In the genomic region with DNA sequence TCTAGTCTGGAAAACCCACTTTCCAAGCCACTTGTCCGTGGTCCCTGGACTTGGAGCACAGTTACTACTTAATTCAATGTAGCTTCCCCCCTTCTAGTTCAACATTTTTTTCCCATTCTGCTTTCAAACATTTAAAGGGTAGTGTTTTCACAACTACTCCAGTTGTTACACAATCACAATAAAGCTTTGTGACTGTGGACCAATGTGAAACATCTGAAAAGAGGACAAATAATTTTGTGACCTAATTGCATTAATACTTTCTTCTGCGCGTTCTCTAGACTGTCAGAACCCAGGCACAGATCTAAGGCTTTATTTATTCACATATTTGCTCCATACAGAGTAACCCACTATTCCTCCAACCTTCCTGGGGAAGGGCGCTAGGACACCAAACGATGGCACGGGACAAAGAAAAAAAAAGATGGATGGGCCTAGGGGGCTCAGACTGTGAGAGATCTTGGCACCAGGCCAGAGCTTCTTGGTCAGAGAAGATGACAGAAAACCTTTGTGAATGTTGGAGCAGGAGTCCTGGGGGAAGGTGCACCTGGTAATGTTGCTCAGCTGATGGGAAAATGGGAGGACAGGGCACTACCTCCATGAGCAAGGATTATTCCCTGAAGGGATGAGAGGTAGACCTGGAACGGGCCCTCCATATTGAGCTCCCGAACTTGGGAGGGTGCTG, we compare ENCODE assay signal across 11 cellular contexts. TPM values are rescaled to one million over a fixed set of nuclear protein-coding genes. Genes with fewer than 3 reads are reported as not detected.
DNase-seq lines count a peak whose midpoint lies in the region; ATAC-seq, FAIRE-seq and TF ChIP-seq lines count a peak whose summit lies in the region.
"Had no signal": no experiment of that assay in that cellular context is flagged by ENCODE, and none has a peak within 500 bp of the region (broad histone marks: within the 10 kb centered on the region; RNA-seq: fewer than 3 reads in every experiment).

No MANE protein-coding gene starts in this region.

- no TSS peak for BruUV-seq in HepG2 (replicated peaks; lab: Mats Ljungman, UMichigan)

- no peak for DNase-seq in stimulated activated naive CD8-positive, alpha-beta T cell treated with anti-CD3 and anti-CD28 coated beads, Interleukin-15, Interleukin-2, amounts not matched to agents 100 U/mL and 50 U/mL, for 24 hours
- DNase-seq in activated T-helper 2 cell treated with anti-CD3 and anti-CD28 coated beads, Interferon-gamma antibody, Interleukin-2, Interleukin-4, amounts not matched to agents 10 μg/mL and 5 μg/mL and 100 μg/mL, durations not matched to agents 14 hours and 24 hours and 36 hours (ENCODE audit: low spot score), result no peak
- DNase-seq in HepG2 (ENCODE audit: low spot score) (peak; percentile 19), vagina (ENCODE audit: extremely low spot score in 2 of 2) (no peak), G401 (ENCODE audit: low spot score) (no peak)
- no peak for DNase-seq in effector memory CD4-positive, alpha-beta T cell
- DNase-seq: DND-41 had no signal

- in situ Hi-C loops in HepG2 (cut with HindIII; ENCODE audit: extremely low pct_ligation_motif_present, low pct_unique_long_range_greater_than_20kb), result loop anchor here (5.0 kb wide), 2 partner anchors 64 to 144 kb away; no protein-coding TSS in a partner anchor
- in situ Hi-C loops in G401 (cut with HindIII; ENCODE audit: low sequenced_read_pairs), result no loop called here

- no peak for ATAC-seq in stimulated activated naive CD8-positive, alpha-beta T cell treated with anti-CD3 and anti-CD28 coated beads, Interleukin-15, Interleukin-2, amounts not matched to agents 100 U/mL and 50 U/mL, for 24 hours
- ATAC-seq in HepG2 (no peak), GM19328 (IDR thresholded peaks at IDR 0.05; ENCODE audit: unreplicated experiment) (no peak)
- ATAC-seq: HCT116 had no signal

- H3K9ac ChIP-seq in HepG2 (ENCODE audit: insufficient read depth, low read depth, low read length), result peak overlapping the region; percentile 68

- TF ChIP-seq RAD21 in HepG2 (CRISPR knock-in tag; IDR thresholded peaks at IDR 0.05), result no peak

- intact Hi-C loops in activated T-helper 2 cell treated with anti-CD3 and anti-CD28 coated beads, Interferon-gamma antibody, Interleukin-2, Interleukin-4, amounts not matched to agents 10 μg/mL and 5 μg/mL and 100 μg/mL, durations not matched to agents 14 hours and 24 hours and 36 hours (cut with micrococcal nuclease), result no loop called here
- intact Hi-C loops in HepG2 (cut with micrococcal nuclease; ENCODE audit: unreplicated experiment) (no loop called here), vagina (cut with DNase I) (loop anchor here (5.0 kb wide), 2 partner anchors 144 to 254 kb away; no protein-coding TSS in a partner anchor)

- WGBS in HepG2 (ENCODE audit: low lambda C conversion rate), result 34% methylated on average over 8 of the region's 8 CpGs

- H3K9me3 Mint-ChIP-seq in stimulated activated naive CD8-positive, alpha-beta T cell treated with anti-CD3 and anti-CD28 coated beads, Interleukin-15, Interleukin-2, amounts not matched to agents 100 ng/mL and 50 ng/mL, for 24 hours, result no peaks in the 10 kb centered on the region
- H3K9me3 Mint-ChIP-seq in activated T-helper 2 cell treated with anti-CD3 and anti-CD28 coated beads, Interferon-gamma antibody, Interleukin-2, Interleukin-4, amounts not matched to agents 10 μg/mL and 5 μg/mL and 100 μg/mL, durations not matched to agents 14 hours and 24 hours and 36 hours, result no peaks in the 10 kb centered on the region

- POLR2A ChIA-PET in HepG2 (lab: Yijun Ruan, JAX), result interaction anchor here (0.9 to 6.8 kb wide), 11 partner anchors 9 to 197 kb away, joined by 3 to 107 read pairs (median 6); no protein-coding TSS in a partner anchor

- peaks cover 19% of the 10 kb centered on the region for H4K20me1 ChIP-seq in HepG2 (ENCODE audit: insufficient read depth, low read length)

- H3K9me3 ChIP-seq in HepG2 (ENCODE audit: low read length) (no peaks in the 10 kb centered on the region), vagina (no peaks in the 10 kb centered on the region)
- H3K9me3 ChIP-seq in effector memory CD4-positive, alpha-beta T cell (ENCODE audit: control insufficient read depth, low read length), result no peaks in the 10 kb centered on the region

- TF ChIP-seq EP300 in HepG2 (IDR thresholded peaks at IDR 0.05; ENCODE audit: low read depth in 2 of 2, low read length in 2 of 2), result no peak
- no peak for TF ChIP-seq EP300 in HepG2 (CRISPR knock-in tag; IDR thresholded peaks at IDR 0.05; ENCODE audit: borderline replicate concordance)

- H3K4me3 ChIP-seq in HepG2 (replicated peaks in 1 of 3; ENCODE audit: insufficient read depth in 1 of 3, low read depth in 2 of 3, low read length in 3 of 3), result peak overlapping the region; percentile 87 to 93 (median 92)
- H3K4me3 ChIP-seq in vagina, result no peak overlapping the region
- no peak overlapping the region for H3K4me3 ChIP-seq in effector memory CD4-positive, alpha-beta T cell (ENCODE audit: insufficient read depth, low read depth, low read length, poor library complexity, severe bottlenecking)

- no peak for FAIRE-seq in HepG2 (lab: Jason Lieb, UNC)
- FAIRE-seq: frontal cortex had no signal

- H3K27ac ChIP-seq in HepG2 (ENCODE audit: extremely low read length, insufficient read depth, low read length), result peak overlapping the region; percentile 76
- peak overlapping the region; percentile 84 for H3K27ac ChIP-seq in vagina
- no peak overlapping the region for H3K27ac ChIP-seq in effector memory CD4-positive, alpha-beta T cell (ENCODE audit: insufficient read depth, low read length, poor library complexity, severe bottlenecking)

- H3K36me3 Mint-ChIP-seq in stimulated activated naive CD8-positive, alpha-beta T cell treated with anti-CD3 and anti-CD28 coated beads, Interleukin-15, Interleukin-2, amounts not matched to agents 100 ng/mL and 50 ng/mL, for 24 hours (ENCODE audit: low read depth), result no peaks in the 10 kb centered on the region
- H3K36me3 Mint-ChIP-seq in activated T-helper 2 cell treated with anti-CD3 and anti-CD28 coated beads, Interferon-gamma antibody, Interleukin-2, Interleukin-4, amounts not matched to agents 10 μg/mL and 5 μg/mL and 100 μg/mL, durations not matched to agents 14 hours and 24 hours and 36 hours (ENCODE audit: low read depth), result no peaks in the 10 kb centered on the region

- CTCF ChIA-PET in HepG2 (lab: Yijun Ruan, JAX; ENCODE audit: low intra/inter-chr PET ratio, low total read pairs), result no interaction called here

- H2AFZ ChIP-seq in HepG2 (ENCODE audit: low read length), result no peak overlapping the region

- peak overlapping the region; percentile 86 for H3K4me2 ChIP-seq in HepG2 (ENCODE audit: low read depth, low read length)

- peaks cover 33% of the 10 kb centered on the region for H3K79me2 ChIP-seq in HepG2 (ENCODE audit: insufficient read depth, low read length)

- peak overlapping the region; percentile 54 for H3K4me3 Mint-ChIP-seq in stimulated activated naive CD8-positive, alpha-beta T cell treated with anti-CD3 and anti-CD28 coated beads, Interleukin-15, Interleukin-2, amounts not matched to agents 100 ng/mL and 50 ng/mL, for 24 hours
- peak overlapping the region; percentile 51 for H3K4me3 Mint-ChIP-seq in activated T-helper 2 cell treated with anti-CD3 and anti-CD28 coated beads, Interferon-gamma antibody, Interleukin-2, Interleukin-4, amounts not matched to agents 10 μg/mL and 5 μg/mL and 100 μg/mL, durations not matched to agents 14 hours and 24 hours and 36 hours (ENCODE audit: low read depth)

- peaks cover 57% of the 10 kb centered on the region for H3K4me1 ChIP-seq in HepG2 (ENCODE audit: insufficient read depth, low read length)
- H3K4me1 ChIP-seq in vagina, result peaks cover 43% of the 10 kb centered on the region
- peaks cover 16% of the 10 kb centered on the region for H3K4me1 ChIP-seq in effector memory CD4-positive, alpha-beta T cell (ENCODE audit: control insufficient read depth, insufficient read depth, low read length, poor library complexity, severe bottlenecking)

- no peaks in the 10 kb centered on the region; a peak in 1 of 5 replicates for H3K27me3 ChIP-seq in HepG2 (ENCODE audit: control insufficient read depth in 1 of 2, insufficient read depth in 2 of 2, low read length in 2 of 2)
- H3K27me3 ChIP-seq in vagina, result no peaks in the 10 kb centered on the region
- peaks cover 5% of the 10 kb centered on the region for H3K27me3 ChIP-seq in effector memory CD4-positive, alpha-beta T cell (replicated peaks; ENCODE audit: control insufficient read depth, insufficient read depth, low read length, poor library complexity, severe bottlenecking)

- H3K36me3 ChIP-seq in HepG2 (replicated peaks in 1 of 2; ENCODE audit: control insufficient read depth in 1 of 2, insufficient read depth in 2 of 2, low read length in 2 of 2) (peaks cover 2 to 9% of the 10 kb centered on the region in 2 experiments; a peak in 2 of 5 replicates), vagina (no peaks in the 10 kb centered on the region)
- H3K36me3 ChIP-seq in effector memory CD4-positive, alpha-beta T cell (ENCODE audit: control insufficient read depth, insufficient read depth, low read length), result no peaks in the 10 kb centered on the region

- TF ChIP-seq POLR2A in HepG2 (IDR thresholded peaks at IDR 0.05; ENCODE audit: insufficient read depth in 1 of 2, low read depth in 2 of 2, low read length in 2 of 2) (no peak), vagina (IDR thresholded peaks at IDR 0.05) (no peak)

- TF ChIP-seq CTCF in HepG2 (CRISPR knock-in tag; IDR thresholded peaks at IDR 0.05), result no peak
- TF ChIP-seq CTCF in vagina (IDR thresholded peaks at IDR 0.05), result no peak

- peaks cover 35% of the 10 kb centered on the region for H3K27me3 Mint-ChIP-seq in stimulated activated naive CD8-positive, alpha-beta T cell treated with anti-CD3 and anti-CD28 coated beads, Interleukin-15, Interleukin-2, amounts not matched to agents 100 ng/mL and 50 ng/mL, for 24 hours
- H3K27me3 Mint-ChIP-seq in activated T-helper 2 cell treated with anti-CD3 and anti-CD28 coated beads, Interferon-gamma antibody, Interleukin-2, Interleukin-4, amounts not matched to agents 10 μg/mL and 5 μg/mL and 100 μg/mL, durations not matched to agents 14 hours and 24 hours and 36 hours (ENCODE audit: low read depth), result peaks cover 63% of the 10 kb centered on the region

- peaks cover 13% of the 10 kb centered on the region for H3K4me1 Mint-ChIP-seq in stimulated activated naive CD8-positive, alpha-beta T cell treated with anti-CD3 and anti-CD28 coated beads, Interleukin-15, Interleukin-2, amounts not matched to agents 100 ng/mL and 50 ng/mL, for 24 hours (ENCODE audit: low read depth)
- H3K4me1 Mint-ChIP-seq in activated T-helper 2 cell treated with anti-CD3 and anti-CD28 coated beads, Interferon-gamma antibody, Interleukin-2, Interleukin-4, amounts not matched to agents 10 μg/mL and 5 μg/mL and 100 μg/mL, durations not matched to agents 14 hours and 24 hours and 36 hours (ENCODE audit: low read depth), result peaks cover 12% of the 10 kb centered on the region

- no peak overlapping the region for H3K27ac Mint-ChIP-seq in stimulated activated naive CD8-positive, alpha-beta T cell treated with anti-CD3 and anti-CD28 coated beads, Interleukin-15, Interleukin-2, amounts not matched to agents 100 ng/mL and 50 ng/mL, for 24 hours
- H3K27ac Mint-ChIP-seq in activated T-helper 2 cell treated with anti-CD3 and anti-CD28 coated beads, Interferon-gamma antibody, Interleukin-2, Interleukin-4, amounts not matched to agents 10 μg/mL and 5 μg/mL and 100 μg/mL, durations not matched to agents 14 hours and 24 hours and 36 hours, result no peak overlapping the region

RNA-seq across cellular contexts. Expression of a gene that starts 1.3 kb away (rescaled TPM):
- 8.3 and 8.6 TPM in 2 replicates for total RNA-seq in activated T-helper 2 cell treated with anti-CD3 and anti-CD28 coated beads, Interferon-gamma antibody, Interleukin-2, Interleukin-4, amounts not matched to agents 10 μg/mL and 5 μg/mL and 100 μg/mL, durations not matched to agents 14 hours and 24 hours and 36 hours
- total RNA-seq in HepG2 (2016; rRNA removed; fragmentation: Illumina TruSeq; extraction: Trizol) (11.3 and 11.9 TPM in 2 replicates), vagina (56.2 TPM)
- 4.0 and 4.5 TPM in 2 replicates for total RNA-seq in HepG2 (2016; cell fraction: cytosol; rRNA removed; fragmentation: Illumina TruSeq; extraction: Trizol; ENCODE audit: low read depth)
- total RNA-seq in HepG2 (2016; cell fraction: insoluble cytoplasmic fraction; rRNA removed; fragmentation: Illumina TruSeq; extraction: Trizol), result 9.8 and 11.8 TPM in 2 replicates
- total RNA-seq in HepG2 (2016; cell fraction: membrane; rRNA removed; fragmentation: Illumina TruSeq; extraction: Trizol), result 5.9 and 6.1 TPM in 2 replicates
- 16.3 and 19.2 TPM in 2 replicates for total RNA-seq in HepG2 (2016; cell fraction: nucleus; rRNA removed; fragmentation: Illumina TruSeq; extraction: Trizol)
- 11.1 and 12.3 TPM in 2 replicates for polyA plus RNA-seq in HepG2 (2011; rRNA removed)
- 6.6 and 7.4 TPM in 2 replicates for polyA plus RNA-seq in HepG2 (2011; cell fraction: cytosol; rRNA removed)
- polyA plus RNA-seq in HepG2 (2011; cell fraction: nucleus; rRNA removed), result 57.1 and 64.0 TPM in 2 replicates
- 17.1 and 19.3 TPM in 2 replicates for polyA plus RNA-seq in HepG2 (2012)
- polyA plus RNA-seq in HepG2 (2016; cell fraction: cytosol; fragmentation: Illumina TruSeq; extraction: Trizol; ENCODE audit: low read depth), result 0.71 and 0.86 TPM in 2 replicates
- polyA plus RNA-seq in HepG2 (2016; cell fraction: insoluble cytoplasmic fraction; fragmentation: Illumina TruSeq; extraction: Trizol; ENCODE audit: low read depth), result 12.9 and 16.7 TPM in 2 replicates
- polyA plus RNA-seq in HepG2 (2016; cell fraction: membrane; fragmentation: Illumina TruSeq; extraction: Trizol; ENCODE audit: low read depth), result 3.4 and 3.5 TPM in 2 replicates
- 64.6 and 72.1 TPM in 2 replicates for polyA plus RNA-seq in HepG2 (2016; cell fraction: nucleus; fragmentation: Illumina TruSeq; extraction: Trizol; ENCODE audit: insufficient read depth, low read depth)
- polyA minus RNA-seq in HepG2 (2011; rRNA and poly(A)+ RNA removed; ENCODE audit: low replicate concordance), result 15.4 and 19.2 TPM in 2 replicates
- polyA minus RNA-seq in HepG2 (2011; cell fraction: cytosol; rRNA and poly(A)+ RNA removed), result 13.5 and 14.3 TPM in 2 replicates
- 19.7 and 22.9 TPM in 2 replicates for polyA minus RNA-seq in HepG2 (2011; cell fraction: nucleus; rRNA and poly(A)+ RNA removed)
- 11.0 and 19.1 TPM in 2 replicates for total RNA-seq in G401 (2014; rRNA removed; shearing (Covaris generic))

Comparison
In these comparisons a context has a peak if more than half of its experiments do, and no peak if none do; other contexts are left out.
1. H3K4me3 ChIP-seq: peak in HepG2 (3 of 3); none in vagina (0 of 2) and effector memory CD4-positive, alpha-beta T cell (single experiment).